In genomic region chr2:222595573-222595972, GRCh38 we compare ENCODE assay signal across 32 cellular contexts.
"Had no signal": no experiment of that assay in that cellular context is flagged by ENCODE, and none has a peak within 500 bp of the region (broad histone marks: within the 10 kb centered on the region; RNA-seq: fewer than 3 reads in every experiment).

No MANE protein-coding gene starts in this region.

- H3K4me3 Mint-ChIP-seq: activated naive CD8-positive, alpha-beta T cell; activated T-cell treated with anti-CD3 and anti-CD28 coated beads, Interleukin-2, amount 50 U/mL, for 72 hours; dendritic cell treated with granulocyte-macrophage colony-stimulating factor and Interleukin-4, amounts not matched to agents 40 ng/mL and 50 ng/mL, for 4 days; nephron; stimulated activated effector memory CD8-positive, alpha-beta T cell treated with anti-CD3 and anti-CD28 coated beads, Interleukin-12 subunit alpha, Interleukin-12 subunit beta, amount 100 ng/mL, for 72 hours; stimulated activated naive CD8-positive, alpha-beta T cell treated with anti-CD3 and anti-CD28 coated beads, Interleukin-15, Interleukin-2, amounts not matched to agents 100 ng/mL and 50 ng/mL, for 24 hours; T-helper 2 cell treated with Interferon-gamma antibody and Interleukin-4, amounts not matched to agents 5 μg/mL and 100 μg/mL, for 36 hours had no signal

- FAIRE-seq: astrocyte, islet of Langerhans, small intestine had no signal

- H3K27me3 Mint-ChIP-seq: activated naive CD8-positive, alpha-beta T cell; dendritic cell treated with granulocyte-macrophage colony-stimulating factor and Interleukin-4, amounts not matched to agents 40 ng/mL and 50 ng/mL, for 4 days; stimulated activated naive CD8-positive, alpha-beta T cell treated with anti-CD3 and anti-CD28 coated beads, Interleukin-15, Interleukin-2, amounts not matched to agents 100 ng/mL and 50 ng/mL, for 24 hours had no signal

- ATAC-seq: activated T-cell treated with anti-CD3 and anti-CD28 coated beads, Interleukin-2, amount 50 U/mL, for 72 hours; heart right ventricle; left lung; lower lobe of right lung; mucosa of descending colon; stimulated activated effector memory CD8-positive, alpha-beta T cell treated with anti-CD3 and anti-CD28 coated beads, Interleukin-12 subunit alpha, Interleukin-12 subunit beta, amount 100 ng/mL, for 72 hours had no signal

- H3K4me1 Mint-ChIP-seq: nephron; stimulated activated effector memory CD8-positive, alpha-beta T cell treated with anti-CD3 and anti-CD28 coated beads, Interleukin-12 subunit alpha, Interleukin-12 subunit beta, amount 100 ng/mL, for 72 hours had no signal

- H3K36me3 ChIP-seq: prostate gland had no signal

- H3K27me3 ChIP-seq: esophagus muscularis mucosa, heart right ventricle, left lung, sigmoid colon, upper lobe of left lung, vagina had no signal

- H3K27ac Mint-ChIP-seq: activated T-cell treated with anti-CD3 and anti-CD28 coated beads, Interleukin-2, amount 50 U/mL, for 72 hours; dendritic cell treated with granulocyte-macrophage colony-stimulating factor and Interleukin-4, amounts not matched to agents 40 ng/mL and 50 ng/mL, for 4 days; nephron; stimulated activated effector memory CD8-positive, alpha-beta T cell treated with anti-CD3 and anti-CD28 coated beads, Interleukin-12 subunit alpha, Interleukin-12 subunit beta, amount 100 ng/mL, for 72 hours; stimulated activated naive CD8-positive, alpha-beta T cell treated with anti-CD3 and anti-CD28 coated beads, Interleukin-15, Interleukin-2, amounts not matched to agents 100 ng/mL and 50 ng/mL, for 24 hours; T-helper 2 cell treated with Interferon-gamma antibody and Interleukin-4, amounts not matched to agents 5 μg/mL and 100 μg/mL, for 36 hours had no signal

- H3K4me3 ChIP-seq: esophagus muscularis mucosa, heart right ventricle, left lung, lower lobe of right lung, mucosa of descending colon, prostate gland, sigmoid colon, thoracic aorta, upper lobe of left lung, vagina had no signal

- H3K4me1 ChIP-seq: esophagus muscularis mucosa, left lung, lower lobe of right lung, prostate gland, upper lobe of left lung had no signal

- H3K9me3 Mint-ChIP-seq: dendritic cell treated with granulocyte-macrophage colony-stimulating factor and Interleukin-4, amounts not matched to agents 40 ng/mL and 50 ng/mL, for 4 days; nephron; stimulated activated effector memory CD8-positive, alpha-beta T cell treated with anti-CD3 and anti-CD28 coated beads, Interleukin-12 subunit alpha, Interleukin-12 subunit beta, amount 100 ng/mL, for 72 hours; stimulated activated naive CD8-positive, alpha-beta T cell treated with anti-CD3 and anti-CD28 coated beads, Interleukin-15, Interleukin-2, amounts not matched to agents 100 ng/mL and 50 ng/mL, for 24 hours; T-helper 2 cell treated with Interferon-gamma antibody and Interleukin-4, amounts not matched to agents 5 μg/mL and 100 μg/mL, for 36 hours had no signal

- H3K27ac ChIP-seq: esophagus muscularis mucosa, heart right ventricle, left lung, lower lobe of right lung, prostate gland, thoracic aorta, upper lobe of left lung, vagina had no signal

- H3K9me3 ChIP-seq: esophagus muscularis mucosa, heart right ventricle, left lung, lower lobe of right lung, mucosa of descending colon, prostate gland, sigmoid colon, thoracic aorta, upper lobe of left lung, vagina had no signal

- DNase-seq: activated CD4-positive, alpha-beta T cell treated with anti-CD3 and anti-CD28 coated beads for 4 hours; activated CD4-positive, alpha-beta T cell treated with anti-CD3 and anti-CD28 coated beads, Interleukin-2, amount 50 U/mL, for 4 hours; activated effector memory CD4-positive, alpha-beta T cell treated with Interleukin-2 at 50 U/mL for 16 hours; activated naive CD4-positive, alpha-beta T cell treated with Interleukin-2 at 50 U/mL for 16 hours; activated T-cell treated with anti-CD3 and anti-CD28 coated beads for 4 hours; activated T-cell treated with anti-CD3 and anti-CD28 coated beads, Interleukin-2, amount 50 U/mL, for 72 hours; amniotic stem cell; caudate nucleus; effector CD4-positive, alpha-beta T cell; foreskin melanocyte; heart right ventricle; left lung; lower lobe of right lung; mucosa of descending colon; retina; sigmoid colon; small intestine; stimulated activated CD4-positive, alpha-beta T cell treated with anti-CD3 and anti-CD28 coated beads, Interleukin-4, amount 100 ng/mL, for 24 hours; T-helper 1 cell; upper lobe of left lung had no signal
